ENCODE assay signal across 8 cellular contexts in genomic region chr6:143450453-143451362, GRCh38. TPM values are rescaled to one million over a fixed set of nuclear protein-coding genes. Genes with fewer than 3 reads are reported as not detected.
A peak's percentile ranks its signal among the peaks of the same experiment; 100 is the strongest.
DNase-seq lines count a peak whose midpoint lies in the region; ATAC-seq, FAIRE-seq and TF ChIP-seq lines count a peak whose summit lies in the region.

ADAT2 (minus strand) TSS chr6:143450695; CDS start chr6:143450658, 37 bp downstream.
PEX3 (plus strand) TSS chr6:143450805; CDS start chr6:143451043, 238 bp downstream.

- peaks cover 11% of the 10 kb centered on the region for H3K4me1 ChIP-seq in Caco-2

- no peaks in the 10 kb centered on the region for H3K27me3 ChIP-seq in Caco-2 (replicated peaks; ENCODE audit: control insufficient read depth, insufficient read depth, low read length)

- ATAC-seq in GM21381 (IDR thresholded peaks at IDR 0.05; ENCODE audit: unreplicated experiment) (peak; percentile 97), memory B cell (ENCODE audit: low read depth) (peak; percentile 94)
- ATAC-seq in effector memory CD8-positive, alpha-beta T cell (replicated peaks): peak; percentile 89

- H3K27ac Mint-ChIP-seq in Caco-2 (ENCODE audit: unreplicated experiment): peak within 1 kb of the TSS; percentile 98
- peak within 1 kb of the TSS; percentile 93 to 98 for H3K27ac Mint-ChIP-seq in effector memory CD8-positive, alpha-beta T cell
- H3K27ac Mint-ChIP-seq in memory B cell: peak within 1 kb of the TSS; percentile 94

- H3K9me3 Mint-ChIP-seq in Caco-2 (ENCODE audit: unreplicated experiment): no peaks in the 10 kb centered on the region
- no peaks in the 10 kb centered on the region for H3K9me3 Mint-ChIP-seq in effector memory CD8-positive, alpha-beta T cell
- no peaks in the 10 kb centered on the region for H3K9me3 Mint-ChIP-seq in memory B cell

- H3K36me3 Mint-ChIP-seq in Caco-2 (ENCODE audit: insufficient read depth, unreplicated experiment) (peaks cover 16% of the 10 kb centered on the region), memory B cell (peaks cover 9% of the 10 kb centered on the region)
- H3K36me3 Mint-ChIP-seq in effector memory CD8-positive, alpha-beta T cell (ENCODE audit: insufficient read depth): peaks cover 19% of the 10 kb centered on the region

- FAIRE-seq in HTR-8/SVneo (lab: Jason Lieb, UNC): peak; percentile 74

- DNase-seq in Caco-2: peak; percentile 95
- DNase-seq in HTR-8/SVneo (ENCODE audit: insufficient read length, low spot score): peak; percentile 78
- DNase-seq in NOMO-1 treated with DMSO at 0.1 percent for 48 hours (lab: John Stamatoyannopoulos, UW; ENCODE audit: unreplicated experiment): peak; percentile 97
- peak; percentile 79 to 88 for DNase-seq in activated CD8-positive, alpha-beta memory T cell treated with anti-CD3 and anti-CD28 coated beads for 4 hours (ENCODE audit: low read depth in 2 of 2)
- DNase-seq in effector memory CD8-positive, alpha-beta T cell: peak; percentile 88 to 93 (median 91)
- DNase-seq in memory B cell (ENCODE audit: low spot score in 2 of 2): peak; percentile 94
- DNase-seq in stimulated activated CD8-positive, alpha-beta memory T cell treated with anti-CD3 and anti-CD28 coated beads, Interleukin-12 subunit alpha, Interleukin-12 subunit beta, amount 100 ng/mL, for 1 hour (ENCODE audit: low read depth): peak; percentile 87

- BruUV-seq in Caco-2 (replicated peaks; lab: Mats Ljungman, UMichigan): TSS peak; percentile 60

- no peaks in the 10 kb centered on the region for H3K9me3 ChIP-seq in Caco-2

- peak within 1 kb of the TSS; percentile 69 for H3K4me3 ChIP-seq in Caco-2 (ENCODE audit: low read depth, low read length)

- CTCF ChIA-PET in Caco-2 (lab: Charles Lee): interaction anchor here (1.1 kb wide), 1 partner anchor 976 kb away, joined by 4 read pairs; no protein-coding TSS in a partner anchor

- intact Hi-C loops in Caco-2 (cut with micrococcal nuclease; ENCODE audit: unreplicated experiment): loop anchor here (2.0 to 5.0 kb wide), 2 partner anchors 86 to 202 kb away; no protein-coding TSS in a partner anchor

- peak within 1 kb of the TSS; percentile 95 for H3K4me3 Mint-ChIP-seq in Caco-2 (ENCODE audit: unreplicated experiment)
- H3K4me3 Mint-ChIP-seq in effector memory CD8-positive, alpha-beta T cell: peak within 1 kb of the TSS; percentile 89 to 95
- H3K4me3 Mint-ChIP-seq in memory B cell: peak within 1 kb of the TSS; percentile 94

- TF ChIP-seq CTCF in Caco-2 (IDR thresholded peaks at IDR 0.05; ENCODE audit: insufficient read depth in 1 of 2, low read depth in 1 of 2, low read length in 1 of 2, severe bottlenecking in 1 of 2, unreplicated experiment in 1 of 2): no peak

- no peaks in the 10 kb centered on the region for H3K27me3 Mint-ChIP-seq in Caco-2 (ENCODE audit: insufficient read depth, unreplicated experiment)
- H3K27me3 Mint-ChIP-seq in effector memory CD8-positive, alpha-beta T cell: no peaks in the 10 kb centered on the region
- no peaks in the 10 kb centered on the region for H3K27me3 Mint-ChIP-seq in memory B cell

- H3K4me1 Mint-ChIP-seq in Caco-2 (ENCODE audit: low read depth, unreplicated experiment) (peaks cover 11% of the 10 kb centered on the region), memory B cell (peaks cover 26% of the 10 kb centered on the region)
- H3K4me1 Mint-ChIP-seq in effector memory CD8-positive, alpha-beta T cell (ENCODE audit: low read depth in 2 of 2): peaks cover 19 to 40% of the 10 kb centered on the region in 2 donors

- POLR2A ChIA-PET in Caco-2 (lab: Charles Lee): interaction anchor here (1.1 to 1.5 kb wide), 3 partner anchors 40 to 393 kb away, joined by 4 to 8 read pairs (median 5); partner anchors contain the start of genes FUCA2 and LTV1

- no peaks in the 10 kb centered on the region for H3K36me3 ChIP-seq in Caco-2 (ENCODE audit: control insufficient read depth, insufficient read depth, low read length)

RNA-seq across cellular contexts. Expression of gene ADAT2, which starts in this region (rescaled TPM):
- total RNA-seq in Caco-2 (2022): 12.7 and 13.9 TPM in 2 replicates

RNA-seq across cellular contexts. Expression of gene PEX3, which starts in this region (rescaled TPM):
- total RNA-seq in Caco-2 (2022): 44.6 and 46.6 TPM in 2 replicates

Comparison
In these comparisons a context has a peak if more than half of its experiments do, and no peak if none do; other contexts are left out.
1. Peak in every context shown above with its lines: DNase-seq, ATAC-seq and H3K4me3 ChIP-seq.